24 cellular contexts compared by ENCODE assay signal in the genomic region with DNA sequence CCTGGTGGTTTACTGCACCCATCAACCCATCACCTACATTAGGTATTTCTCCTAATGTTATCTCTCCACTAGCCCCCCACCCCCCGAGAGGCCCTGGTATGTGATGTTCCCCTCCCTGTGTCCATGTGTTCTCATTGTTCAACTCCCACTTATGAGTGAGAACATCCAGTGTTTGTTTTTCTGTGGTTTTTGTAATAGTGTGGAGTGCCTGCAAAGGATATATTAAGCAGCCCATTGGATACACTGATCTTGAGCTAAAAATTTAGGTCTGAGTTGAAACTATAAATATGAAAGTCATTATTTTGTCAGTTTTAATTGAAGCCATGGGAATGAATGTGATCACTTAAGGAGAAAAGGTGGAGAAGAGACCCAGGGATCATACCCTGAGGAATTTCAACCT.
"Had no signal": no experiment of that assay in that cellular context is flagged by ENCODE, and none has a peak within 500 bp of the region (broad histone marks: within the 10 kb centered on the region; RNA-seq: fewer than 3 reads in every experiment).

No MANE protein-coding gene starts in this region.

- H3K27me3 Mint-ChIP-seq: brain; effector memory CD8-positive, alpha-beta T cell; naive B cell; T-cell; type B pancreatic cell had no signal

- H3K9me3 Mint-ChIP-seq: activated naive CD4-positive, alpha-beta T cell treated with anti-CD3 and anti-CD28 coated beads, Interleukin-2, amount 50 U/mL, for 72 hours; activated T-helper 1 cell treated with anti-CD3 and anti-CD28 coated beads, Interleukin-12 subunit alpha, Interleukin-12 subunit beta, Interleukin-2, Interleukin-4 antibody, amounts not matched to agents 30 ng/mL and 10 ng/mL and 1 ng/mL, durations not matched to agents 14 hours and 24 hours and 36 hours; brain; effector memory CD8-positive, alpha-beta T cell; naive B cell; T-cell; T-helper 2 cell treated with Interferon-gamma antibody and Interleukin-4, amounts not matched to agents 5 μg/mL and 100 μg/mL, for 36 hours; type B pancreatic cell had no signal

- H3K9me3 ChIP-seq: esophagus squamous epithelium, heart left ventricle, lower lobe of right lung, sigmoid colon, testis had no signal

- H3K4me1 ChIP-seq: esophagus squamous epithelium, heart left ventricle, lower lobe of right lung, sigmoid colon, testis had no signal

- H3K4me3 Mint-ChIP-seq: activated CD8-positive, alpha-beta T cell treated with anti-CD3 and anti-CD28 coated beads, Interleukin-2, amount 10 ng/mL, durations not matched to agents 7 days and 5 days; activated T-helper 1 cell treated with anti-CD3 and anti-CD28 coated beads, Interleukin-12 subunit alpha, Interleukin-12 subunit beta, Interleukin-2, Interleukin-4 antibody, amounts not matched to agents 30 ng/mL and 10 ng/mL and 1 ng/mL, durations not matched to agents 14 hours and 24 hours and 36 hours; brain; effector memory CD8-positive, alpha-beta T cell; naive B cell; T-cell; T-helper 2 cell treated with Interferon-gamma antibody and Interleukin-4, amounts not matched to agents 5 μg/mL and 100 μg/mL, for 36 hours; type B pancreatic cell had no signal

- H3K4me1 Mint-ChIP-seq: brain had no signal

- H3K27ac ChIP-seq: esophagus squamous epithelium, heart left ventricle, lower lobe of right lung, sigmoid colon, testis, VCaP had no signal

- DNase-seq: activated CD4-positive, alpha-beta T cell treated with anti-CD3 and anti-CD28 coated beads for 1 hour; activated CD4-positive, alpha-beta T cell treated with anti-CD3 and anti-CD28 coated beads, Interleukin-2, amount 50 U/mL, for 1 hour; activated CD8-positive, alpha-beta T cell treated with anti-CD3 and anti-CD28 coated beads, Interleukin-2, amount 10 ng/mL, durations not matched to agents 7 days and 5 days; amniotic stem cell; caudate nucleus; effector memory CD8-positive, alpha-beta T cell; esophagus squamous epithelium; heart left ventricle; lower lobe of right lung; naive B cell; occipital lobe; sigmoid colon; stimulated activated CD4-positive, alpha-beta T cell treated with anti-CD3 and anti-CD28 coated beads, Interleukin-4, amount 100 ng/mL, for 1 hour; stimulated activated naive CD4-positive, alpha-beta T cell; T-cell; testis had no signal

- H3K4me3 ChIP-seq: esophagus squamous epithelium, heart left ventricle, lower lobe of right lung, sigmoid colon, testis had no signal

- FAIRE-seq: colon, keratinocyte had no signal

- H3K27me3 ChIP-seq: esophagus squamous epithelium, heart left ventricle, sigmoid colon, testis had no signal

- H3K27ac Mint-ChIP-seq: activated CD8-positive, alpha-beta T cell treated with anti-CD3 and anti-CD28 coated beads, Interleukin-2, amount 10 ng/mL, durations not matched to agents 7 days and 5 days; activated T-helper 1 cell treated with anti-CD3 and anti-CD28 coated beads, Interleukin-12 subunit alpha, Interleukin-12 subunit beta, Interleukin-2, Interleukin-4 antibody, amounts not matched to agents 30 ng/mL and 10 ng/mL and 1 ng/mL, durations not matched to agents 14 hours and 24 hours and 36 hours; brain; T-cell; T-helper 2 cell treated with Interferon-gamma antibody and Interleukin-4, amounts not matched to agents 5 μg/mL and 100 μg/mL, for 36 hours; type B pancreatic cell had no signal
